ENCODE assay signal across 27 cellular contexts in the genomic region with DNA sequence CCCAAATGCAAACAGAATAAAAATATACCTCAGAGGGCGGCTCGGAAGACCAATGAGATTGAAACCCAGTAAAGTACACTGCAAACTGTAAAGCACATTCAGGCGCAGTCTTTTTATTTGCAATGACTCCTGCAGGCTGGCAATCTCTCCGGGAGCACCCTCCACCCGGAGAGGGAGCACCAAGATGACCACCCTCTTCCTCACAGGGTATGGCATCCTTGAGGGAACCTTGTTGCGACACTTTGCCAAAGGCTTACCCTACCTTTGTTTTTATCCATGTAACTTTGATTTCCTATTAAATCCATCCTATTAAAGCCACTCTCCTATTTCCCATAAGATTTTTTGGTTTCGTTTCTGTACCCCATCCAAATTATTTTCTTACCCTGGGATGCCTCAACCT.
"Had no signal": no experiment of that assay in that cellular context is flagged by ENCODE, and none has a peak within 500 bp of the region (broad histone marks: within the 10 kb centered on the region; RNA-seq: fewer than 3 reads in every experiment).

No MANE protein-coding gene starts in this region.

- DNase-seq: colonic mucosa; cortex of kidney; effector CD8-positive, alpha-beta T cell; effector memory CD8-positive, alpha-beta T cell; endodermal cell; erythroblast; esophagus squamous epithelium; foreskin fibroblast; foreskin melanocyte; gastrocnemius medialis; glutamatergic neuron; head of caudate nucleus; heart right ventricle; hippocampal formation; left cardiac atrium; left lung; left ventricle myocardium superior; lower lobe of right lung; mesenchymal stem cell; mucosa of descending colon had no signal

- H3K4me3 Mint-ChIP-seq: dendritic cell treated with granulocyte-macrophage colony-stimulating factor and Interleukin-4, amounts not matched to agents 40 ng/mL and 50 ng/mL, for 4 days; effector memory CD8-positive, alpha-beta T cell; endodermal cell; mesothelial cell of epicardium had no signal

- H3K27me3 ChIP-seq: colonic mucosa, esophagus squamous epithelium, gastrocnemius medialis, heart right ventricle, left lung had no signal

- H3K4me3 ChIP-seq: colonic mucosa, esophagus squamous epithelium, gastrocnemius medialis, heart right ventricle, left lung, lower lobe of right lung, mucosa of descending colon had no signal

- FAIRE-seq: endometrium, islet of Langerhans, keratinocyte had no signal

- ATAC-seq: effector memory CD8-positive, alpha-beta T cell; esophagus mucosa; gastrocnemius medialis; heart right ventricle; left cardiac atrium; left lung; left ventricle myocardium superior; lower lobe of right lung; mucosa of descending colon had no signal

- H3K9me3 Mint-ChIP-seq: dendritic cell treated with granulocyte-macrophage colony-stimulating factor and Interleukin-4, amounts not matched to agents 40 ng/mL and 50 ng/mL, for 4 days; effector memory CD8-positive, alpha-beta T cell; endodermal cell; mesothelial cell of epicardium had no signal

- H3K9me3 ChIP-seq: colonic mucosa, esophagus squamous epithelium, gastrocnemius medialis, heart right ventricle, left lung, lower lobe of right lung, mucosa of descending colon had no signal

- H3K4me1 Mint-ChIP-seq: endodermal cell had no signal

- H3K27me3 Mint-ChIP-seq: dendritic cell treated with granulocyte-macrophage colony-stimulating factor and Interleukin-4, amounts not matched to agents 40 ng/mL and 50 ng/mL, for 4 days; effector memory CD8-positive, alpha-beta T cell had no signal

- H3K36me3 ChIP-seq: colonic mucosa had no signal

- H3K4me1 ChIP-seq: colonic mucosa, esophagus squamous epithelium, gastrocnemius medialis, left lung, lower lobe of right lung had no signal

- H3K27ac ChIP-seq: colonic mucosa, epithelial cell of prostate, esophagus squamous epithelium, gastrocnemius medialis, heart right ventricle, left lung, lower lobe of right lung had no signal

- H3K27ac Mint-ChIP-seq: dendritic cell treated with granulocyte-macrophage colony-stimulating factor and Interleukin-4, amounts not matched to agents 40 ng/mL and 50 ng/mL, for 4 days; effector memory CD8-positive, alpha-beta T cell; endodermal cell; mesothelial cell of epicardium had no signal
